Comparison of ENCODE assay signal across 27 cellular contexts in genomic region chr4:150098214-150098613, GRCh38. TPM values are rescaled to one million over a fixed set of nuclear protein-coding genes. Genes with fewer than 3 reads are reported as not detected.
A peak's percentile ranks its signal among the peaks of the same experiment; 100 is the strongest.
DNase-seq lines count a peak whose midpoint lies in the region; ATAC-seq, FAIRE-seq and TF ChIP-seq lines count a peak whose summit lies in the region.
"Had no signal": no experiment of that assay in that cellular context is flagged by ENCODE, and none has a peak within 500 bp of the region (broad histone marks: within the 10 kb centered on the region; RNA-seq: fewer than 3 reads in every experiment).

No MANE protein-coding gene starts in this region.

- in situ Hi-C loops in astrocyte of the spinal cord (cut with HindIII; ENCODE audit: low sequenced_read_pairs) (no loop called here), KBM-7 (cut with MboI; ENCODE audit: low pct_unique_long_range_greater_than_20kb, low sequenced_read_pairs) (no loop called here)

- 68 to 77% (median 76%) methylated on average over 4 of the region's 4 CpGs for WGBS in heart left ventricle, 4 donors
- 69 to 76% (median 71%) methylated on average over 4 of the region's 4 CpGs for whole genome bisulfite sequencing in small intestine, 3 donors

- peak in 3 of 4 donors; percentile 41 to 50 (median 42) for ATAC-seq in heart left ventricle
- no peak for ATAC-seq in Right ventricle myocardium superior (ENCODE audit: poor library complexity)
- ATAC-seq: left lobe of liver, T-cell had no signal

- POLR2A ChIA-PET in CD8-positive, alpha-beta memory T cell (lab: Charles Lee): interaction anchor here (0.7 kb wide), 1 partner anchor 83 kb away, joined by 3 read pairs; no protein-coding TSS in a partner anchor

- no peaks in the 10 kb centered on the region for H3K9me3 ChIP-seq in heart left ventricle
- H3K9me3 ChIP-seq in small intestine (ENCODE audit: control insufficient read depth, low read depth): no peaks in the 10 kb centered on the region
- H3K9me3 ChIP-seq in CD8-positive, alpha-beta memory T cell (ENCODE audit: low read length): no peaks in the 10 kb centered on the region
- H3K9me3 ChIP-seq: sigmoid colon had no signal

- H3K36me3 Mint-ChIP-seq in CD8-positive, alpha-beta memory T cell: peaks cover 0 to 3% (median 0%) of the 10 kb centered on the region in 3 donors
- H3K36me3 Mint-ChIP-seq: activated naive CD8-positive, alpha-beta T cell; T-cell had no signal

- H3K4me3 ChIP-seq in heart left ventricle (no peak overlapping the region), astrocyte of the spinal cord (ENCODE audit: low read depth, low read length) (no peak overlapping the region), fibroblast of the aortic adventitia (ENCODE audit: low read depth, low read length) (no peak overlapping the region), small intestine (ENCODE audit: low read depth in 1 of 2, low read length in 2 of 2) (no peak overlapping the region)
- H3K4me3 ChIP-seq in CD8-positive, alpha-beta memory T cell (ENCODE audit: low read length): no peak overlapping the region
- H3K4me3 ChIP-seq: cardiac muscle cell, sigmoid colon had no signal

- H3K27me3 Mint-ChIP-seq in CD8-positive, alpha-beta memory T cell: peaks cover 4 to 8% of the 10 kb centered on the region in 2 donors

- H3K4me1 ChIP-seq in heart left ventricle: no peaks in the 10 kb centered on the region
- no peaks in the 10 kb centered on the region for H3K4me1 ChIP-seq in small intestine (ENCODE audit: control insufficient read depth in 2 of 2, insufficient read depth in 1 of 2, low read depth in 1 of 2, low read length in 1 of 2)
- no peaks in the 10 kb centered on the region for H3K4me1 ChIP-seq in CD8-positive, alpha-beta memory T cell (ENCODE audit: insufficient read depth, low read length)

- no peaks in the 10 kb centered on the region for H3K4me1 Mint-ChIP-seq in CD8-positive, alpha-beta memory T cell
- H3K4me1 Mint-ChIP-seq: nephron, T-cell had no signal

- H3K9me3 Mint-ChIP-seq in CD8-positive, alpha-beta memory T cell: peaks cover 0 to 3% (median 0%) of the 10 kb centered on the region in 5 donors
- H3K9me3 Mint-ChIP-seq: nephron, T-cell had no signal

- no peak overlapping the region for H3K27ac Mint-ChIP-seq in CD8-positive, alpha-beta memory T cell
- H3K27ac Mint-ChIP-seq: activated naive CD8-positive, alpha-beta T cell; nephron; T-cell had no signal

- H3K27ac ChIP-seq in heart left ventricle (no peak overlapping the region), small intestine (ENCODE audit: low read depth in 1 of 2, low read length in 1 of 2) (no peak overlapping the region)
- H3K27ac ChIP-seq in CD8-positive, alpha-beta memory T cell (ENCODE audit: low read depth, low read length): no peak overlapping the region
- H3K27ac ChIP-seq: cardiac muscle cell, sigmoid colon had no signal

- H3K4me3 Mint-ChIP-seq in CD8-positive, alpha-beta memory T cell: no peak overlapping the region
- H3K4me3 Mint-ChIP-seq: activated naive CD8-positive, alpha-beta T cell; nephron; T-cell had no signal

- intact Hi-C loops in heart left ventricle (cut with DNase I) (loop anchor here in 1 of 10 donors (10.0 kb wide), 1 partner anchor 57 kb away; no protein-coding TSS in a partner anchor), Right ventricle myocardium superior (cut with DNase I) (no loop called here)

- H3K36me3 ChIP-seq in heart left ventricle (peaks cover 0 to 4% (median 0%) of the 10 kb centered on the region in 9 donors), small intestine (ENCODE audit: control insufficient read depth in 2 of 2, insufficient read depth in 2 of 2, low read length in 2 of 2) (no peaks in the 10 kb centered on the region)
- H3K36me3 ChIP-seq in CD8-positive, alpha-beta memory T cell (ENCODE audit: insufficient read depth, low read length): no peaks in the 10 kb centered on the region
- H3K36me3 ChIP-seq: cardiac muscle cell, sigmoid colon had no signal

- no peak for DNase-seq in heart left ventricle
- DNase-seq in Right ventricle myocardium superior: no peak
- DNase-seq in astrocyte of the spinal cord (ENCODE audit: low read depth, low spot score): peak; percentile 31
- peak; percentile 46 for DNase-seq in fibroblast of the aortic adventitia (ENCODE audit: low read depth)
- DNase-seq in small intestine: no peak
- DNase-seq in H4 (ENCODE audit: low spot score): no peak
- no peak for DNase-seq in KBM-7
- DNase-seq in CD8-positive, alpha-beta memory T cell: no peak
- DNase-seq: 8988T; activated CD4-positive, alpha-beta T cell treated with anti-CD3 and anti-CD28 coated beads for 4 hours; erythroblast; midbrain; MM.1S; NCI-H146; NCI-H2171 treated with DMSO at 0.1 percent for 48 hours; NCI-H748 treated with DMSO at 0.1 percent for 48 hours; SHP77 treated with DMSO at 0.1 percent for 48 hours; sigmoid colon; stimulated activated naive CD4-positive, alpha-beta T cell; T-cell; trophoblast cell had no signal

- TF ChIP-seq CTCF in heart left ventricle (IDR thresholded peaks at IDR 0.05): no peak
- no peak for TF ChIP-seq CTCF in astrocyte of the spinal cord (IDR thresholded peaks at IDR 0.05; ENCODE audit: low read depth, low read length)
- TF ChIP-seq CTCF in fibroblast of the aortic adventitia (IDR thresholded peaks at IDR 0.05; ENCODE audit: insufficient read depth, low read length): no peak

- H3K27me3 ChIP-seq in heart left ventricle (no peaks in the 10 kb centered on the region), small intestine (ENCODE audit: control insufficient read depth in 2 of 2, insufficient read depth in 2 of 2, low read length in 2 of 2) (no peaks in the 10 kb centered on the region)
- peaks cover 4% of the 10 kb centered on the region for H3K27me3 ChIP-seq in CD8-positive, alpha-beta memory T cell (ENCODE audit: insufficient read depth, low read length, poor library complexity, severe bottlenecking)
- H3K27me3 ChIP-seq: cardiac muscle cell, sigmoid colon had no signal

- CTCF ChIA-PET in CD8-positive, alpha-beta memory T cell (lab: Charles Lee): no interaction called here

- TF ChIP-seq POLR2A in heart left ventricle (IDR thresholded peaks at IDR 0.05): no peak

- no peak for FAIRE-seq in small intestine (lab: Jason Lieb, UNC)
- FAIRE-seq: TTC549 had no signal

RNA-seq across cellular contexts. Expression of gene DCLK2, which starts 20.0 kb away (rescaled TPM):
- total RNA-seq in heart left ventricle (10 to 100 TPM; 13.5 to 38.4 (median 17.5) TPM), Right ventricle myocardium superior (19.9 TPM), fibroblast of the aortic adventitia (ENCODE audit: low replicate concordance) (4.5 and 7.1 TPM in 2 replicates)
- polyA plus RNA-seq in heart left ventricle (1 to 10 TPM; 6.4 to 8.2 TPM), small intestine (1 to 10 TPM in 1 of 3 donors, under 1 TPM in 2; 0.67 to 1.3 (median 0.81) TPM)
- total RNA-seq in H4 (2014; rRNA removed; shearing (Covaris generic)): 4.5 and 6.5 TPM in 2 replicates
- not detected for total RNA-seq in CD8-positive, alpha-beta memory T cell
- polyA plus RNA-seq in CD8-positive, alpha-beta memory T cell: not detected
- total RNA-seq: OCI-LY7 had no signal

Comparison
In these comparisons a context has a peak if more than half of its experiments do, and no peak if none do; other contexts are left out.
1. DNase-seq: peak in astrocyte of the spinal cord (single experiment) and fibroblast of the aortic adventitia (single experiment); none in heart left ventricle (0 of 5), Right ventricle myocardium superior (single experiment), small intestine (single experiment), H4 (single experiment), KBM-7 (single experiment) and CD8-positive, alpha-beta memory T cell (0 of 5).